13 cellular contexts compared by ENCODE assay signal in the genomic region with DNA sequence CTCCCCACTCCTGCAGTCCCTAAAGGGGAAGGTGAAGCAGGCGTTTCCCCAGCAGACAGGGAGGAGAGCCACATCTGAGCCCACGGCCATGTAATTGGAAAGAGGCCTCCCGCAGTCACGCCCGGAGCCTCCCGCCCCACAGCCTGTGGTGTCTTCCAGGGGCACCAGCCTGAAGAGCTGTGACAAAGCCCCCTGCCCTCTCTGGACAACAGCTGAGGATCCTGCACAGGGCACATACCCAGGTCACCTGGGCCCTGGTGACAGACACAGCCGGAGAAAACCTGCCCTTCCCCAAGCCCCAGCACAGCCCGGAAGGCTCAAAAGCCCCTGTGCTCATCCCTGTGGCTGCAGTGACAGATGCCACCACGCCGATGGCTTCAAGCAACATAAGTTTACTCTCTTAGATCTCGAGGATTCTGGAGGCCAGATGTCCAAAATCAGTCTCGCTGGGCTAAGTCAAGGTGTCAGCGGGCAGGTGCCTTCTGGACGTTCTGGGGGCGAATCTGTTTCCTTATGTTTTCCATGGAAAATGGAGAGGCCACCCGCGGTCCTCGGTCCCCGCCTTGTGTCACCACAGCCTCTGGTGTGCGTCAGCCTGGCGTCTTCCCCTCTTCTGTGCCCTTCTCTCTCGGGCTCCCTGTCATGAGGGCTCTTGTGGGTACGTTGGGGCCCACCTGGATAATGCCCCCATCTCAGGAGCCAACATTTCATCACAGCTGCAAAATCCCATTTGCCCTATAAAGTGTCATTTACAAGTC.
A peak's percentile ranks its signal among the peaks of the same experiment; 100 is the strongest.
DNase-seq lines count a peak whose midpoint lies in the region; ATAC-seq and TF ChIP-seq lines count a peak whose summit lies in the region.
"Had no signal": no experiment of that assay in that cellular context is flagged by ENCODE, and none has a peak within 500 bp of the region (broad histone marks: within the 10 kb centered on the region; RNA-seq: fewer than 3 reads in every experiment).

No MANE protein-coding gene starts in this region.

- DNase-seq in RWPE2 (ENCODE audit: low spot score) (no peak), glutamatergic neuron (peak; percentile 14), gastrocnemius medialis (no peak), AG08395 (ENCODE audit: low spot score) (no peak), GM20000 (ENCODE audit: low spot score) (no peak)
- DNase-seq: activated CD4-positive, CD25-positive, alpha-beta regulatory T cell treated with anti-CD3 and anti-CD28 coated beads, Interleukin-2, amount 50 U/mL, for 72 hours; CD8-positive, alpha-beta T cell; cortex of kidney; SHP77 treated with DMSO at 0.1 percent for 48 hours had no signal

- peaks cover 39% of the 10 kb centered on the region for H3K4me1 ChIP-seq in BLaER1
- peaks cover 4% of the 10 kb centered on the region for H3K4me1 ChIP-seq in RWPE2 (ENCODE audit: insufficient read depth, poor library complexity, severe bottlenecking)
- H3K4me1 ChIP-seq in gastrocnemius medialis, result peaks cover 14 to 16% of the 10 kb centered on the region in 2 donors

- peak overlapping the region; percentile 73 for H3K27ac Mint-ChIP-seq in glutamatergic neuron (ENCODE audit: unreplicated experiment)
- H3K27ac Mint-ChIP-seq: CD8-positive, alpha-beta T cell had no signal

- peak overlapping the region; percentile 78 for H3K4me2 ChIP-seq in BLaER1

- in situ Hi-C loops in gastrocnemius medialis (cut with MboI; ENCODE audit: low sequenced_read_pairs in 4 of 4), result no loop called here

- TF ChIP-seq POLR2A in gastrocnemius medialis (IDR thresholded peaks at IDR 0.05), result no peak

- TF ChIP-seq CTCF in RWPE2 (IDR thresholded peaks at IDR 0.05; ENCODE audit: poor library complexity, severe bottlenecking) (no peak), glutamatergic neuron (IDR thresholded peaks at IDR 0.05; ENCODE audit: partially characterized antibody, unreplicated experiment) (no peak), gastrocnemius medialis (IDR thresholded peaks at IDR 0.05 in 4 of 5, conservative IDR thresholded peaks at IDR 0.05 in 1 of 5) (no peak), GM20000 (IDR thresholded peaks at IDR 0.05; ENCODE audit: extremely low read depth, missing control alignments) (no peak)

- H3K27ac ChIP-seq in BLaER1, result peak overlapping the region; percentile 46; the same call in 1 of the 2 replicates
- peak overlapping the region; percentile 45 for H3K27ac ChIP-seq in RWPE2 (ENCODE audit: poor library complexity, severe bottlenecking)
- H3K27ac ChIP-seq in gastrocnemius medialis, result peak overlapping the region; percentile 65 to 75 (median 68)

- intact Hi-C loops in gastrocnemius medialis (cut with DNase I; ENCODE audit: low total_unique reads), result no loop called here

- H3K9me3 ChIP-seq in BLaER1, result no peaks in the 10 kb centered on the region
- no peaks in the 10 kb centered on the region for H3K9me3 ChIP-seq in RWPE2 (ENCODE audit: severe bottlenecking)
- H3K9me3 ChIP-seq in gastrocnemius medialis, result no peaks in the 10 kb centered on the region
- H3K9me3 ChIP-seq: heart right ventricle had no signal

- peaks cover 7% of the 10 kb centered on the region for H3K9me3 Mint-ChIP-seq in glutamatergic neuron (ENCODE audit: unreplicated experiment)
- H3K9me3 Mint-ChIP-seq: CD8-positive, alpha-beta T cell had no signal

- H3K36me3 Mint-ChIP-seq in glutamatergic neuron (ENCODE audit: unreplicated experiment), result no peaks in the 10 kb centered on the region

- H3K27me3 ChIP-seq in BLaER1 (no peaks in the 10 kb centered on the region), RWPE2 (ENCODE audit: insufficient read depth, poor library complexity, severe bottlenecking) (no peaks in the 10 kb centered on the region), gastrocnemius medialis (no peaks in the 10 kb centered on the region)
- H3K27me3 ChIP-seq: heart right ventricle had no signal

- H3K4me3 ChIP-seq in BLaER1, result no peak overlapping the region
- H3K4me3 ChIP-seq in RWPE2 (ENCODE audit: severe bottlenecking), result no peak overlapping the region
- peak overlapping the region in 3 of 4 donors; percentile 29 to 39 (median 38) for H3K4me3 ChIP-seq in gastrocnemius medialis

- peaks cover 22% of the 10 kb centered on the region for H3K4me1 Mint-ChIP-seq in glutamatergic neuron (ENCODE audit: low read depth, unreplicated experiment)

- H4K20me1 ChIP-seq in BLaER1, result peaks cover 70% of the 10 kb centered on the region

- H3K4me3 Mint-ChIP-seq in glutamatergic neuron (ENCODE audit: unreplicated experiment), result no peak overlapping the region
- H3K4me3 Mint-ChIP-seq: CD8-positive, alpha-beta T cell had no signal

- peaks cover 5% of the 10 kb centered on the region for H3K27me3 Mint-ChIP-seq in glutamatergic neuron (ENCODE audit: unreplicated experiment)

- H3K9ac ChIP-seq in BLaER1, result peak overlapping the region; percentile 62; the same call in 1 of the 2 replicates

- H3K36me3 ChIP-seq in BLaER1 (peaks cover 88% of the 10 kb centered on the region), RWPE2 (ENCODE audit: low read depth) (peaks cover 71% of the 10 kb centered on the region), gastrocnemius medialis (peaks cover 0 to 10% of the 10 kb centered on the region in 2 donors)

- ATAC-seq in RWPE2 (ENCODE audit: low read depth) (no peak), gastrocnemius medialis (peak; percentile 2 to 10), HG03469 (IDR thresholded peaks at IDR 0.05; ENCODE audit: unreplicated experiment) (no peak), HG03439 (IDR thresholded peaks at IDR 0.05; ENCODE audit: unreplicated experiment) (no peak)
- ATAC-seq: CD8-positive, alpha-beta T cell had no signal

Comparison
In these comparisons a context has a peak if more than half of its experiments do, and no peak if none do; other contexts are left out.
1. H3K4me3 ChIP-seq: peak in gastrocnemius medialis (3 of 4); none in BLaER1 (single experiment) and RWPE2 (single experiment).
2. ATAC-seq: peak in gastrocnemius medialis (2 of 2); none in RWPE2 (single experiment), HG03469 (single experiment) and HG03439 (single experiment).
3. Peak in every context shown above with its lines, with median percentiles within 50 percentile points of each other: H3K27ac ChIP-seq.